ENCODE assay signal across 10 cellular contexts in the genomic region with DNA sequence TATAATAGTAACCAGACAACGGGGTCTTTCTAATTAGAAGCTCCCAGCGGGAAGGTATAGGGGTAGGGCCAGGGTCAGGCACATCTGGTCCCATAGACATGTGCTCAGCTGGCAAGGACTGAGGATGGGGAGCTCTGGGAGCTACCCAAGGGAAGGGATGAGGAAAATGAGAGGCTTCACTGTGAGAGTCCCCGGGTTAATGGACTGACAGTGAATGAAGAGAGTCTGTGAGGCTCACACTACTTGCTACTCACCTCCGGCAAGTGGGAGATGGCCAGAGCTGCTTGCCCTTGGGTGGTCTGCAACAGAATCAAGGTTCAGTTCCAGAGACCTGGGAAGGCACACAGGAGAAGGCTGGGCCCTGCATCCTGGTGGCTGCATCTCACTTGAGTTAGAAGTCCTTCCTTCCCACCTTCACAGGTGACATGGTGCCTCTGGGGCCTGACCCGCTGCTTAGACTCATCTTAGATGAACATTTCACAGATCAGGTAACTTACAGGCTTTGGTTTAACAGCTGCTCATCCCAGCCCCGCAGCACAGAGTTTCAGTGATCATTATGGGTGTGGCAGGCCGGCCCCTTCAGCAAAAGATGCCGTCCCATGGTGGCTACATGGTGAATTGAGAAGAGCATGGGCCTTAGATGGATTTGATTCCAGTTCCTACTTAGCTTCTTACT. TPM values are rescaled to one million over a fixed set of nuclear protein-coding genes. Genes with fewer than 3 reads are reported as not detected.
A peak's percentile ranks its signal among the peaks of the same experiment; 100 is the strongest.
DNase-seq lines count a peak whose midpoint lies in the region; ATAC-seq, FAIRE-seq and TF ChIP-seq lines count a peak whose summit lies in the region.
"Had no signal": no experiment of that assay in that cellular context is flagged by ENCODE, and none has a peak within 500 bp of the region (broad histone marks: within the 10 kb centered on the region; RNA-seq: fewer than 3 reads in every experiment).

No MANE protein-coding gene starts in this region.

- no peak for FAIRE-seq in H54 (lab: Jason Lieb, UNC)

- H3K27ac ChIP-seq in HL-60 (replicated peaks) (peak overlapping the region; percentile 32), cingulate gyrus (ENCODE audit: low read depth, low read length) (peak overlapping the region; percentile 41), skeletal muscle tissue (ENCODE audit: low read depth, low read length) (peak overlapping the region; percentile 84)

- H3K4me1 ChIP-seq in skeletal muscle tissue (ENCODE audit: control insufficient read depth in 3 of 3, insufficient read depth in 3 of 3, low read length in 3 of 3), result peaks cover 22 to 51% (median 23%) of the 10 kb centered on the region in 3 donors

- H3K36me3 ChIP-seq in skeletal muscle tissue (ENCODE audit: control insufficient read depth in 3 of 3, insufficient read depth in 3 of 3, low read length in 3 of 3), result peaks cover 0 to 9% (median 3%) of the 10 kb centered on the region in 3 donors

- no peaks in the 10 kb centered on the region for H3K9me3 ChIP-seq in skeletal muscle tissue (ENCODE audit: control insufficient read depth in 3 of 3, low read length in 3 of 3)

- H3K27me3 ChIP-seq in HL-60 (ENCODE audit: insufficient read depth, poor library complexity, severe bottlenecking), result no peaks in the 10 kb centered on the region
- H3K27me3 ChIP-seq in skeletal muscle tissue (ENCODE audit: control insufficient read depth in 3 of 3, insufficient read depth in 3 of 3, low read length in 3 of 3), result no peaks in the 10 kb centered on the region

- DNase-seq in HL-60 (ENCODE audit: low read depth in 1 of 2, low spot score in 1 of 2) (no peak), NCI-H146 treated with DMSO at 0.1 percent for 48 hours (lab: John Stamatoyannopoulos, UW; ENCODE audit: unreplicated experiment) (no peak), GM13977 (ENCODE audit: low spot score) (no peak), H54 (ENCODE audit: insufficient read length, low spot score) (no peak)
- DNase-seq: NCI-H1092 treated with DMSO at 0.1 percent for 48 hours had no signal

- TF ChIP-seq CTCF in HL-60 (IDR thresholded peaks at IDR 0.05; ENCODE audit: insufficient read depth, low read length) (no peak), GM13977 (IDR thresholded peaks at IDR 0.05; ENCODE audit: extremely low read depth, insufficient read depth, missing control alignments) (no peak)

- H3K4me3 ChIP-seq in HL-60 (replicated peaks; ENCODE audit: insufficient read depth, low read length), result no peak overlapping the region
- no peak overlapping the region for H3K4me3 ChIP-seq in skeletal muscle tissue (ENCODE audit: low read length in 3 of 3)

- ATAC-seq in GM19452 (IDR thresholded peaks at IDR 0.05; ENCODE audit: unreplicated experiment) (peak; percentile 17), HG02610 (IDR thresholded peaks at IDR 0.05; ENCODE audit: unreplicated experiment) (no peak)
- ATAC-seq: Panc1 had no signal

- peak overlapping the region in 2 of 3 donors; percentile 1 to 2 for H3K9ac ChIP-seq in skeletal muscle tissue (ENCODE audit: low read depth in 1 of 3, low read length in 3 of 3)

- no peak for TF ChIP-seq POLR2A in H54 (IDR thresholded peaks at IDR 0.05; ENCODE audit: low read depth, low read length)

- in situ Hi-C loops in GM13977 (cut with MboI; ENCODE audit: low pct_unique_long_range_greater_than_20kb, low sequenced_read_pairs, unreplicated experiment), result loop anchor here (5.0 kb wide), 1 partner anchor 33 kb away; no protein-coding TSS in a partner anchor

RNA-seq across cellular contexts. Expression of a gene that starts 31.7 kb away (rescaled TPM):
- 25.6 TPM for total RNA-seq in skeletal muscle tissue

RNA-seq across cellular contexts. Expression of a gene that starts 54.8 kb away (rescaled TPM):
- total RNA-seq in skeletal muscle tissue, result 13.0 TPM

Comparison
In these comparisons a context has a peak if more than half of its experiments do, and no peak if none do; other contexts are left out.
1. H3K27ac ChIP-seq: peak in every context shown above with its lines; median percentile 84 in skeletal muscle tissue; 41 in cingulate gyrus; 32 in HL-60.